ENCODE assay signal across 5 cellular contexts in genomic region chr17:38855101-38855714, GRCh38. TPM values are rescaled to one million over a fixed set of nuclear protein-coding genes. Genes with fewer than 3 reads are reported as not detected.
DNase-seq lines count a peak whose midpoint lies in the region; ATAC-seq and TF ChIP-seq lines count a peak whose summit lies in the region.
"Not testable (repeated sequence)": the region's sequence is repeated elsewhere in the genome, so short reads cannot be mapped to it uniquely, and the experiment has no call there.

No MANE protein-coding gene starts in this region.

- peaks cover 33% of the 10 kb centered on the region for H3K79me2 ChIP-seq in GM23338 (replicated peaks; ENCODE audit: insufficient read depth)

- H3K4me3 Mint-ChIP-seq in GM23338 = not testable (repeated sequence)
- peak overlapping the region; percentile 40 for H3K4me3 Mint-ChIP-seq in activated naive CD8-positive, alpha-beta T cell
- peak overlapping the region; percentile 48 to 78 (median 73) for H3K4me3 Mint-ChIP-seq in nephron

- not testable (repeated sequence) for H3K27me3 ChIP-seq in GM23338 (ENCODE audit: insufficient read depth)

- H3K27me3 Mint-ChIP-seq in GM23338 (ENCODE audit: insufficient read depth, low read depth, poor library complexity) = peaks cover 16% of the 10 kb centered on the region
- H3K27me3 Mint-ChIP-seq in activated naive CD8-positive, alpha-beta T cell; nephron (ENCODE audit: low read depth): not testable (repeated sequence)

- peaks cover 18% of the 10 kb centered on the region for H3K4me1 Mint-ChIP-seq in GM23338
- peaks cover 25% of the 10 kb centered on the region for H3K4me1 Mint-ChIP-seq in activated naive CD8-positive, alpha-beta T cell (ENCODE audit: low read depth)
- peaks cover 37% of the 10 kb centered on the region for H3K4me1 Mint-ChIP-seq in nephron

- H3K4me3 ChIP-seq in GM23338; epithelial cell of esophagus (ENCODE audit: low read length): not testable (repeated sequence)

- peaks cover 29% of the 10 kb centered on the region for H4K20me1 ChIP-seq in GM23338 (replicated peaks; ENCODE audit: insufficient read depth)

- H3K9me2 ChIP-seq in GM23338 (ENCODE audit: insufficient read depth) = not testable (repeated sequence)

- H2AFZ ChIP-seq in GM23338 = peak overlapping the region; percentile 59; the same call in 1 of the 2 replicates

- not testable (repeated sequence) for TF ChIP-seq CTCF in GM23338 (conservative IDR thresholded peaks at IDR 0.05; ENCODE audit: low read depth in 2 of 2); epithelial cell of esophagus (IDR thresholded peaks at IDR 0.05; ENCODE audit: insufficient read depth, low read depth, low read length, missing control alignments); nephron (IDR thresholded peaks at IDR 0.05; ENCODE audit: unreplicated experiment in 3 of 3)

- H3K36me3 Mint-ChIP-seq in GM23338 (ENCODE audit: low read depth) (peaks cover 36% of the 10 kb centered on the region), nephron (ENCODE audit: low read depth) (peaks cover 34% of the 10 kb centered on the region)
- H3K36me3 Mint-ChIP-seq in activated naive CD8-positive, alpha-beta T cell = peaks cover 26% of the 10 kb centered on the region

- peaks cover 39% of the 10 kb centered on the region for H3F3A ChIP-seq in GM23338 (replicated peaks; ENCODE audit: low read depth)

- H3K27ac ChIP-seq in GM23338 (ENCODE audit: low read depth) = not testable (repeated sequence)

- not testable (repeated sequence) for H3K4me2 ChIP-seq in GM23338

- not testable (repeated sequence) for ATAC-seq in GM23338

- peaks cover 22% of the 10 kb centered on the region for H3K4me1 ChIP-seq in GM23338 (ENCODE audit: insufficient read depth)

- not testable (repeated sequence) for H3K27ac Mint-ChIP-seq in GM23338
- peak overlapping the region; percentile 59 for H3K27ac Mint-ChIP-seq in activated naive CD8-positive, alpha-beta T cell
- H3K27ac Mint-ChIP-seq in nephron = peak overlapping the region in 2 of 3 experiments; percentile 68 to 85

- H3K36me3 ChIP-seq in GM23338 (ENCODE audit: insufficient read depth) = peaks cover 28% of the 10 kb centered on the region

- DNase-seq in GM23338 (ENCODE audit: low spot score) = not testable (repeated sequence)
- peak; percentile 34 to 59 for DNase-seq in SW 1271 (lab: John Stamatoyannopoulos, UW)
- DNase-seq in epithelial cell of esophagus (ENCODE audit: low read depth) = peak; percentile 19

- not testable (repeated sequence) for H3K9me3 Mint-ChIP-seq in GM23338; activated naive CD8-positive, alpha-beta T cell (ENCODE audit: low read depth); nephron

RNA-seq across cellular contexts. Expression of gene RPL23, which starts 1.7 kb away (rescaled TPM):
- 877 and 957 TPM in 2 replicates for total RNA-seq in GM23338 (2014; rRNA removed; shearing (Covaris generic))
- 4,267 and 4,484 TPM in 2 replicates for polyA plus RNA-seq in GM23338 (2016; fragmentation: Nextera tagmentation; extraction: Ambion mirVana)

RNA-seq across cellular contexts. Expression of gene LASP1, which starts 14.7 kb away (rescaled TPM):
- total RNA-seq in GM23338 (2014; rRNA removed; shearing (Covaris generic)) = 139 and 173 TPM in 2 replicates
- polyA plus RNA-seq in GM23338 (2016; fragmentation: Nextera tagmentation; extraction: Ambion mirVana) = 48.5 and 48.7 TPM in 2 replicates

RNA-seq across cellular contexts. Expression of gene CWC25, which starts 30.1 kb away (rescaled TPM):
- total RNA-seq in GM23338 (2014; rRNA removed; shearing (Covaris generic)) = 6.4 and 11.6 TPM in 2 replicates
- polyA plus RNA-seq in GM23338 (2016; fragmentation: Nextera tagmentation; extraction: Ambion mirVana) = 28.4 and 29.8 TPM in 2 replicates

RNA-seq across cellular contexts. Expression of gene PIP4K2B, which starts 55.9 kb away (rescaled TPM):
- 36.0 and 43.4 TPM in 2 replicates for total RNA-seq in GM23338 (2014; rRNA removed; shearing (Covaris generic))
- polyA plus RNA-seq in GM23338 (2016; fragmentation: Nextera tagmentation; extraction: Ambion mirVana) = 9.5 and 10.0 TPM in 2 replicates
